ENCODE assay signal across 14 cellular contexts in the genomic region with DNA sequence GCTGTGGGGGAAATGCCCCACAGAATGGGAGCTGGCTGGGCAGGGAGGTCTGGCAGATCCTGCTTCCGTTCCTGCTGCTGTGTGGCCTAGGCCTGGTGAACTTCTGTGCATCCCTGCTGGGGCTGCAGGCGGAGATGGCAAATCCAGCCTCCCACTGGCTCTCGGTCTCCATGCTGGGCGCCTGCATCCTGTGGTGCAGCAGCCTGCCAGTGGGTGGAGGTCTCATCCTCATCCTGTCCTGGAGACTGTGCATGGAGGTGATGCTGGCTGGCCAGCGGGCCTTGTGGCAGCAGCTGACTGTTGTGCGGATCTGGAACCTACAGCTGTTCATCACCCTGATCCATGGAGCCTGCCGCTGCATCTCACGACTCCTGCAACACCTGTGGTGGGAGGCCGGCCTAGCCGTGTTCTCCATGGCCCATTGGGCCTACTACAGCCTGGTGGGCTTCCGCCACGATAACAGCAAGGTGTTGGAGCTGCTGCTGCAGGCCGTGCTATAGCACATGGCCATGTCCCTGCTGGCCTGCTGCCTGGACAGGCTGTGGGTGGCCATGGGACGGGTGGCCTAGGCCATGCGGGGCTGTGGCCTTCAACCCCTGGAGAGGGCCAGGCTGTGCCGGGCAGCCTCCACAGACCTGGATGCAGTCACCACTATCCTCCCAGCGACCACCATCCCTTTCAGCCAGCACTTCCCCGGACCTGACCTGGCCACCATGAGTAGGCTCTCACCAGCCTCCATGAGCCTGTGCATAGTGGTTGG. TPM values are rescaled to one million over a fixed set of nuclear protein-coding genes. Genes with fewer than 3 reads are reported as not detected.
DNase-seq lines count a peak whose midpoint lies in the region; ATAC-seq, FAIRE-seq and TF ChIP-seq lines count a peak whose summit lies in the region.
"Had no signal": no experiment of that assay in that cellular context is flagged by ENCODE, and none has a peak within 500 bp of the region (broad histone marks: within the 10 kb centered on the region; RNA-seq: fewer than 3 reads in every experiment).

No MANE protein-coding gene starts in this region.

- H3K4me1 Mint-ChIP-seq in natural killer cell treated with Interleukin-12 subunit alpha and Interleukin-12 subunit beta and Interleukin-15 and Interleukin-18, amount 100 ng/mL, for 72 hours (ENCODE audit: low read depth in 2 of 2) = no peaks in the 10 kb centered on the region
- H3K4me1 Mint-ChIP-seq in natural killer cell = no peaks in the 10 kb centered on the region
- H3K4me1 Mint-ChIP-seq in WTC11 = no peaks in the 10 kb centered on the region
- no peaks in the 10 kb centered on the region for H3K4me1 Mint-ChIP-seq in endothelial cell (ENCODE audit: unreplicated experiment)

- TF ChIP-seq POLR2A in H54 (IDR thresholded peaks at IDR 0.05; ENCODE audit: low read depth, low read length) = no peak

- H3K36me3 ChIP-seq in lower lobe of right lung (no peaks in the 10 kb centered on the region), aorta (ENCODE audit: control insufficient read depth in 1 of 2, insufficient read depth in 2 of 2, low read length in 1 of 2) (no peaks in the 10 kb centered on the region), OCI-LY7 (ENCODE audit: insufficient read depth, low read length) (no peaks in the 10 kb centered on the region)
- H3K36me3 ChIP-seq: HAP-1 had no signal

- no peak for FAIRE-seq in H54 (lab: Jason Lieb, UNC)

- no peaks in the 10 kb centered on the region for H3K27me3 Mint-ChIP-seq in natural killer cell treated with Interleukin-12 subunit alpha and Interleukin-12 subunit beta and Interleukin-15 and Interleukin-18, amount 100 ng/mL, for 72 hours
- H3K27me3 Mint-ChIP-seq in natural killer cell (ENCODE audit: low read depth in 2 of 2) = no peaks in the 10 kb centered on the region
- H3K27me3 Mint-ChIP-seq in WTC11 (ENCODE audit: low read depth) = no peaks in the 10 kb centered on the region; the same call in 1 of the 2 replicates
- no peaks in the 10 kb centered on the region for H3K27me3 Mint-ChIP-seq in endothelial cell (ENCODE audit: unreplicated experiment)

- H3K4me2 ChIP-seq in OCI-LY7 (ENCODE audit: low read length) = no peak overlapping the region
- H3K4me2 ChIP-seq: PC-9 had no signal

- H3K4me3 Mint-ChIP-seq in natural killer cell treated with Interleukin-12 subunit alpha and Interleukin-12 subunit beta and Interleukin-15 and Interleukin-18, amount 100 ng/mL, for 72 hours = no peak overlapping the region
- no peak overlapping the region for H3K4me3 Mint-ChIP-seq in natural killer cell
- no peak overlapping the region for H3K4me3 Mint-ChIP-seq in WTC11
- H3K4me3 Mint-ChIP-seq in endothelial cell (ENCODE audit: unreplicated experiment) = no peak overlapping the region

- DNase-seq in natural killer cell treated with Interleukin-12 subunit alpha and Interleukin-12 subunit beta and Interleukin-15 and Interleukin-18, amount 100 ng/mL, for 72 hours (ENCODE audit: low spot score) = no peak
- no peak for DNase-seq in natural killer cell
- DNase-seq in WTC11 (ENCODE audit: low spot score) = no peak
- DNase-seq in lower lobe of right lung = peak; percentile 35
- DNase-seq in aorta = no peak
- no peak for DNase-seq in endothelial cell (ENCODE audit: low spot score)
- DNase-seq in H54 (ENCODE audit: insufficient read length, low spot score) = no peak
- DNase-seq in OCI-LY7 (ENCODE audit: low spot score) = no peak
- DNase-seq: KG1, NCI-H1092 treated with DMSO at 0.1 percent for 48 hours, NCI-H187, PC-9 had no signal

- CTCF ChIA-PET in WTC11 (lab: Charles Lee) (interaction anchor here (1.1 to 2.2 kb wide), 3 partner anchors 8 to 201 kb away, joined by 3 to 13 read pairs (median 4); a partner anchor contains a TSS), OCI-LY7 (lab: Charles Lee; ENCODE audit: unreplicated experiment) (no interaction called here)

- POLR2A ChIA-PET in WTC11 (lab: Charles Lee) (interaction anchor here (0.6 kb wide), 1 partner anchor 1276 kb away, joined by 3 read pairs; no protein-coding TSS in a partner anchor), OCI-LY7 (lab: Charles Lee) (interaction anchor here (0.6 kb wide), 1 partner anchor 164 kb away, joined by 5 read pairs; no protein-coding TSS in a partner anchor)

- no peak overlapping the region for H3K27ac Mint-ChIP-seq in natural killer cell treated with Interleukin-12 subunit alpha and Interleukin-12 subunit beta and Interleukin-15 and Interleukin-18, amount 100 ng/mL, for 72 hours
- H3K27ac Mint-ChIP-seq in natural killer cell (no peak overlapping the region), WTC11 (no peak overlapping the region), endothelial cell (ENCODE audit: unreplicated experiment) (no peak overlapping the region)

- H3K9me2 ChIP-seq in OCI-LY7 (ENCODE audit: insufficient read depth, low read length) = no peaks in the 10 kb centered on the region

- WGBS in aorta, 2 donors = 87 to 93% methylated on average over 18 of the region's 18 CpGs

- H3K9me3 Mint-ChIP-seq in natural killer cell treated with Interleukin-12 subunit alpha and Interleukin-12 subunit beta and Interleukin-15 and Interleukin-18, amount 100 ng/mL, for 72 hours = no peaks in the 10 kb centered on the region
- H3K9me3 Mint-ChIP-seq in natural killer cell = no peaks in the 10 kb centered on the region
- no peaks in the 10 kb centered on the region for H3K9me3 Mint-ChIP-seq in WTC11
- no peaks in the 10 kb centered on the region for H3K9me3 Mint-ChIP-seq in endothelial cell (ENCODE audit: unreplicated experiment)

- no peak overlapping the region for H3K27ac ChIP-seq in lower lobe of right lung
- H3K27ac ChIP-seq in aorta (ENCODE audit: low read depth in 1 of 2, low read length in 2 of 2) = no peak overlapping the region
- no peak overlapping the region for H3K27ac ChIP-seq in OCI-LY7 (ENCODE audit: low read depth, low read length, poor library complexity, severe bottlenecking)
- H3K27ac ChIP-seq: PC-9, SK-N-MC had no signal

- H3K36me3 Mint-ChIP-seq in natural killer cell treated with Interleukin-12 subunit alpha and Interleukin-12 subunit beta and Interleukin-15 and Interleukin-18, amount 100 ng/mL, for 72 hours = no peaks in the 10 kb centered on the region
- no peaks in the 10 kb centered on the region for H3K36me3 Mint-ChIP-seq in natural killer cell
- no peaks in the 10 kb centered on the region for H3K36me3 Mint-ChIP-seq in WTC11
- H3K36me3 Mint-ChIP-seq in endothelial cell (ENCODE audit: low read depth, unreplicated experiment) = no peaks in the 10 kb centered on the region

- no TSS peak for BruUV-seq in OCI-LY7 (replicated peaks; lab: Mats Ljungman, UMichigan)

- H3K27me3 ChIP-seq in lower lobe of right lung (ENCODE audit: low read depth) (no peaks in the 10 kb centered on the region), aorta (ENCODE audit: control insufficient read depth in 1 of 2, insufficient read depth in 2 of 2, low read length in 1 of 2) (no peaks in the 10 kb centered on the region)

- TF ChIP-seq CTCF in natural killer cell (IDR thresholded peaks at IDR 0.05) (no peak), WTC11 (IDR thresholded peaks at IDR 0.05) (no peak), lower lobe of right lung (IDR thresholded peaks at IDR 0.05) (no peak), endothelial cell (IDR thresholded peaks at IDR 0.05; ENCODE audit: unreplicated experiment) (no peak), OCI-LY7 (conservative IDR thresholded peaks at IDR 0.05; ENCODE audit: low read length) (no peak)

- H3K4me3 ChIP-seq in lower lobe of right lung (no peak overlapping the region), aorta (ENCODE audit: low read length in 2 of 2) (no peak overlapping the region), OCI-LY7 (ENCODE audit: low read depth, low read length, poor library complexity, severe bottlenecking) (no peak overlapping the region)
- H3K4me3 ChIP-seq: HAP-1, PC-9, SK-N-MC had no signal

- no peaks in the 10 kb centered on the region for H3K79me2 ChIP-seq in OCI-LY7 (ENCODE audit: insufficient read depth, low read depth, low read length)

- H2AFZ ChIP-seq in OCI-LY7 (ENCODE audit: low read length) = no peak overlapping the region
- H2AFZ ChIP-seq: PC-9 had no signal

- intact Hi-C loops in natural killer cell (cut with micrococcal nuclease) = no loop called here
- intact Hi-C loops in lower lobe of right lung (cut with DNase I) = no loop called here
- intact Hi-C loops in aorta (cut with DNase I) = no loop called here
- intact Hi-C loops in OCI-LY7 (cut with micrococcal nuclease; ENCODE audit: unreplicated experiment) = no loop called here

- no peaks in the 10 kb centered on the region for H4K20me1 ChIP-seq in OCI-LY7 (ENCODE audit: insufficient read depth, low read length)

- H3K4me1 ChIP-seq in lower lobe of right lung (no peaks in the 10 kb centered on the region), aorta (ENCODE audit: control insufficient read depth in 1 of 2, insufficient read depth in 2 of 2, low read length in 2 of 2) (no peaks in the 10 kb centered on the region), OCI-LY7 (ENCODE audit: insufficient read depth, low read length, poor library complexity, severe bottlenecking) (no peaks in the 10 kb centered on the region)

- peak; percentile 42 to 50 for ATAC-seq in natural killer cell treated with Interleukin-12 subunit alpha and Interleukin-12 subunit beta and Interleukin-15 and Interleukin-18, amount 100 ng/mL, for 72 hours
- ATAC-seq in natural killer cell (no peak), WTC11 (no peak), lower lobe of right lung (peak; percentile 12 to 15), aorta (ENCODE audit: low FRiP score) (peak; percentile 29)

- H3K9me3 ChIP-seq in lower lobe of right lung (no peaks in the 10 kb centered on the region), aorta (ENCODE audit: control insufficient read depth, low read length) (no peaks in the 10 kb centered on the region), OCI-LY7 (ENCODE audit: low read length) (no peaks in the 10 kb centered on the region)
- H3K9me3 ChIP-seq: HAP-1 had no signal

RNA-seq across cellular contexts. Expression of a gene that starts 8.8 kb away (rescaled TPM):
- total RNA-seq in natural killer cell treated with Interleukin-12 subunit alpha and Interleukin-12 subunit beta and Interleukin-15 and Interleukin-18, amount 100 ng/mL, for 72 hours = 1,000 to 10,000 TPM; 1,242 to 2,090 TPM
- total RNA-seq in natural killer cell (1,000 to 10,000 TPM; 1,534 to 1,757 (median 1,614) TPM), WTC11 (2021) (3,009 to 3,279 TPM (median 3,249 TPM) in 3 replicates), lower lobe of right lung (1,467 TPM), aorta (1,000 to 10,000 TPM; 1,469 to 1,615 TPM), endothelial cell (ENCODE audit: unreplicated experiment) (2,149 TPM), OCI-LY7 (2022) (2,385 and 2,457 TPM in 2 replicates)
- 1,000 to 10,000 TPM; 2,999 to 4,700 TPM for polyA plus RNA-seq in aorta
- 2,313 and 2,662 TPM in 2 replicates for total RNA-seq in OCI-LY7 (2014; rRNA removed; shearing (Covaris generic))

RNA-seq across cellular contexts. Expression of a gene that starts 21.6 kb away (rescaled TPM):
- 1 to 10 TPM; 1.1 to 2.0 TPM for total RNA-seq in natural killer cell treated with Interleukin-12 subunit alpha and Interleukin-12 subunit beta and Interleukin-15 and Interleukin-18, amount 100 ng/mL, for 72 hours
- 10 to 100 TPM; 30.3 to 35.7 (median 31.3) TPM for total RNA-seq in natural killer cell
- 26.5 to 35.3 TPM (median 28.7 TPM) in 3 replicates for total RNA-seq in WTC11 (2021)
- 13.4 TPM for total RNA-seq in lower lobe of right lung
- 10 to 100 TPM in 1 of 2 donors, 1 to 10 TPM in 1; 5.1 to 26.7 TPM for total RNA-seq in aorta
- 10 to 100 TPM; 10.9 to 23.1 TPM for polyA plus RNA-seq in aorta
- 2.9 TPM for total RNA-seq in endothelial cell (ENCODE audit: unreplicated experiment)
- 9.0 and 10.2 TPM in 2 replicates for total RNA-seq in OCI-LY7 (2014; rRNA removed; shearing (Covaris generic))
- 22.5 and 23.3 TPM in 2 replicates for total RNA-seq in OCI-LY7 (2022)

Comparison
In these comparisons a context has a peak if more than half of its experiments do, and no peak if none do; other contexts are left out.
1. ATAC-seq: peak in natural killer cell treated with Interleukin-12 subunit alpha and Interleukin-12 subunit beta and Interleukin-15 and Interleukin-18, amount 100 ng/mL, for 72 hours (2 of 2), lower lobe of right lung (2 of 2) and aorta (single experiment); none in natural killer cell (0 of 3) and WTC11 (single experiment).